ENCODE assay signal across 14 cellular contexts in the genomic region with DNA sequence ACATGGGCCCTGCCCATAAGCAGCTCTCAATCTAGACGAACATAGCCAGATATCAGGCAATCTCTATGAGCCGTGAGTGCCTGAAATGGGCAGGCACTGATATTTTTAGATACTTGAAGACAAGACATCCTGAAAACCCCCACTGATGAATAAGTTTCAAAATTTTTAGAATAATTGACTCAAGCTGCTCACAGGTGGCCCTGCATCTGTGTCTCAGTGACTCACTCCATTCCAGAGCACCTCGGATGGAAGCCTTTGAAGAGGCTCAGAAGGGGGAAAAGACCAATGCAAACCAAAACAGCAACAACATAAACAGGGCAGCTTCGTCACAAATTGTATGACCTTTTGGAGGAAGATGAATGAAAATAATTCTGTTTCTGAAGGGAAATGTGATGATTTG. TPM values are rescaled to one million over a fixed set of nuclear protein-coding genes. Genes with fewer than 3 reads are reported as not detected.
"Had no signal": no experiment of that assay in that cellular context is flagged by ENCODE, and none has a peak within 500 bp of the region (broad histone marks: within the 10 kb centered on the region; RNA-seq: fewer than 3 reads in every experiment).

No MANE protein-coding gene starts in this region.

- H3K4me3 Mint-ChIP-seq: activated naive CD8-positive, alpha-beta T cell treated with anti-CD3 and anti-CD28 coated beads for 36 hours; activated T-helper 1 cell treated with anti-CD3 and anti-CD28 coated beads, Interleukin-12 subunit alpha, Interleukin-12 subunit beta, Interleukin-2, Interleukin-4 antibody, amounts not matched to agents 30 ng/mL and 10 ng/mL and 1 ng/mL, durations not matched to agents 14 hours and 24 hours and 36 hours; natural killer cell had no signal

- H3K27ac Mint-ChIP-seq: activated naive CD8-positive, alpha-beta T cell treated with anti-CD3 and anti-CD28 coated beads for 36 hours; activated T-helper 1 cell treated with anti-CD3 and anti-CD28 coated beads, Interleukin-12 subunit alpha, Interleukin-12 subunit beta, Interleukin-2, Interleukin-4 antibody, amounts not matched to agents 30 ng/mL and 10 ng/mL and 1 ng/mL, durations not matched to agents 14 hours and 24 hours and 36 hours; natural killer cell had no signal

- DNase-seq: activated CD4-positive, alpha-beta T cell treated with anti-CD3 and anti-CD28 coated beads, Interleukin-2, amount 50 U/mL, for 1 hour; activated naive CD8-positive, alpha-beta T cell treated with anti-CD3 and anti-CD28 coated beads for 36 hours; hypothalamus; left ventricle myocardium superior; mesendoderm; natural killer cell; stimulated activated naive CD4-positive, alpha-beta T cell treated with Interleukin-2 at 50 U/mL for 16 hours; substantia nigra; T-helper 9 cell had no signal

- H3K4me1 Mint-ChIP-seq: activated naive CD8-positive, alpha-beta T cell treated with anti-CD3 and anti-CD28 coated beads for 36 hours; natural killer cell had no signal

- ATAC-seq: left ventricle myocardium superior, natural killer cell had no signal

- H3K4me3 ChIP-seq: tibial nerve had no signal

RNA-seq across cellular contexts. Expression of a gene that starts 58.6 kb away (rescaled TPM):
- total RNA-seq: activated CD8-positive, alpha-beta memory T cell treated with anti-CD3 and anti-CD28 coated beads for 36 hours; activated naive CD8-positive, alpha-beta T cell treated with anti-CD3 and anti-CD28 coated beads for 36 hours; activated T-helper 1 cell treated with anti-CD3 and anti-CD28 coated beads, Interleukin-12 subunit alpha, Interleukin-12 subunit beta, Interleukin-2, Interleukin-4 antibody, amounts not matched to agents 30 ng/mL and 10 ng/mL and 1 ng/mL, durations not matched to agents 14 hours and 24 hours and 36 hours; dermis microvascular lymphatic vessel endothelial cell; epithelial cell of proximal tubule; natural killer cell had no signal
